ENCODE assay signal across 12 cellular contexts in genomic region chr16:3824121-3824795, GRCh38. TPM values are rescaled to one million over a fixed set of nuclear protein-coding genes. Genes with fewer than 3 reads are reported as not detected.
DNase-seq lines count a peak whose midpoint lies in the region; ATAC-seq and TF ChIP-seq lines count a peak whose summit lies in the region.
"Had no signal": no experiment of that assay in that cellular context is flagged by ENCODE, and none has a peak within 500 bp of the region (broad histone marks: within the 10 kb centered on the region; RNA-seq: fewer than 3 reads in every experiment).

No MANE protein-coding gene starts in this region.

- peaks cover 7 to 12% of the 10 kb centered on the region in 2 donors for H3K36me3 Mint-ChIP-seq in CD4-positive, alpha-beta memory T cell
- H3K36me3 Mint-ChIP-seq in effector memory CD8-positive, alpha-beta T cell (ENCODE audit: insufficient read depth), result peaks cover 19% of the 10 kb centered on the region
- H3K36me3 Mint-ChIP-seq in nephron progenitor cell (ENCODE audit: low read depth), result peaks cover 13% of the 10 kb centered on the region

- H3K4me3 ChIP-seq in CD4-positive, alpha-beta memory T cell (ENCODE audit: low read length in 2 of 2), result no peak overlapping the region
- no peak overlapping the region for H3K4me3 ChIP-seq in lower lobe of right lung
- H3K4me3 ChIP-seq: body of pancreas, sigmoid colon, tibial nerve had no signal

- H3K9me3 Mint-ChIP-seq in CD4-positive, alpha-beta memory T cell, result no peaks in the 10 kb centered on the region
- H3K9me3 Mint-ChIP-seq in effector memory CD8-positive, alpha-beta T cell, result no peaks in the 10 kb centered on the region
- H3K9me3 Mint-ChIP-seq in nephron progenitor cell, result no peaks in the 10 kb centered on the region

- H3K27ac Mint-ChIP-seq in CD4-positive, alpha-beta memory T cell, result peak overlapping the region; percentile 19 to 77 (median 48)
- peak overlapping the region; percentile 63 to 91 for H3K27ac Mint-ChIP-seq in effector memory CD8-positive, alpha-beta T cell
- H3K27ac Mint-ChIP-seq in nephron progenitor cell, result peak overlapping the region; percentile 93

- peaks cover 89% of the 10 kb centered on the region for H3K4me1 ChIP-seq in CD4-positive, alpha-beta memory T cell (ENCODE audit: insufficient read depth, low read length)
- peaks cover 61% of the 10 kb centered on the region for H3K4me1 ChIP-seq in lower lobe of right lung
- H3K4me1 ChIP-seq: Caco-2 had no signal

- no peak for DNase-seq in CD4-positive, alpha-beta memory T cell
- DNase-seq in HPDE6-E6E7 (ENCODE audit: extremely low spot score), result peak; percentile 29
- DNase-seq in effector memory CD8-positive, alpha-beta T cell, result no peak
- no peak for DNase-seq in nephron progenitor cell
- DNase-seq in stimulated activated CD4-positive, alpha-beta T cell treated with anti-CD3 and anti-CD28 coated beads, Interleukin-12 subunit alpha, Interleukin-12 subunit beta, amount 100 ng/mL, for 4 hours, result no peak
- DNase-seq in HUDEP-2 (lab: John Stamatoyannopoulos, UW; ENCODE audit: unreplicated experiment in 76 of 76), result no peak
- DNase-seq in COR-L47 (lab: John Stamatoyannopoulos, UW), result no peak
- DNase-seq in lower lobe of right lung, result no peak
- DNase-seq: body of pancreas, Caco-2, sigmoid colon had no signal

- POLR2A ChIA-PET in CD4-positive, alpha-beta memory T cell (lab: Charles Lee; ENCODE audit: partially characterized antibody), result interaction anchor here (0.5 kb wide), 1 partner anchor 138 kb away, joined by 3 read pairs; no protein-coding TSS in a partner anchor

- no peaks in the 10 kb centered on the region for H3K36me3 ChIP-seq in CD4-positive, alpha-beta memory T cell (ENCODE audit: insufficient read depth, low read length)
- peaks cover 3% of the 10 kb centered on the region for H3K36me3 ChIP-seq in lower lobe of right lung
- H3K36me3 ChIP-seq: sigmoid colon, tibial nerve had no signal

- CTCF ChIA-PET in CD4-positive, alpha-beta memory T cell (lab: Charles Lee; ENCODE audit: partially characterized antibody), result no interaction called here

- no peak for ATAC-seq in effector memory CD8-positive, alpha-beta T cell (replicated peaks)
- no peak for ATAC-seq in lower lobe of right lung
- ATAC-seq: body of pancreas had no signal

- intact Hi-C loops in CD4-positive, alpha-beta memory T cell (cut with micrococcal nuclease), result no loop called here
- intact Hi-C loops in lower lobe of right lung (cut with DNase I), result no loop called here

- H3K4me3 Mint-ChIP-seq in CD4-positive, alpha-beta memory T cell, result peak overlapping the region in 7 of 8 donors; percentile 27 to 79 (median 64)
- H3K4me3 Mint-ChIP-seq in effector memory CD8-positive, alpha-beta T cell, result peak overlapping the region; percentile 58 to 67
- H3K4me3 Mint-ChIP-seq in nephron progenitor cell, result no peak overlapping the region

- no peaks in the 10 kb centered on the region for H3K27me3 ChIP-seq in CD4-positive, alpha-beta memory T cell (ENCODE audit: insufficient read depth, low read length)
- H3K27me3 ChIP-seq in lower lobe of right lung (ENCODE audit: low read depth), result no peaks in the 10 kb centered on the region
- H3K27me3 ChIP-seq: body of pancreas, sigmoid colon, tibial nerve had no signal

- no peaks in the 10 kb centered on the region for H3K27me3 Mint-ChIP-seq in CD4-positive, alpha-beta memory T cell
- H3K27me3 Mint-ChIP-seq in effector memory CD8-positive, alpha-beta T cell, result no peaks in the 10 kb centered on the region
- peaks cover 5% of the 10 kb centered on the region for H3K27me3 Mint-ChIP-seq in nephron progenitor cell (ENCODE audit: low read depth, poor library complexity)

- H3K9me3 ChIP-seq in CD4-positive, alpha-beta memory T cell (ENCODE audit: control insufficient read depth in 1 of 2, low read length in 2 of 2), result no peaks in the 10 kb centered on the region
- H3K9me3 ChIP-seq in lower lobe of right lung, result no peaks in the 10 kb centered on the region
- H3K9me3 ChIP-seq: body of pancreas, Caco-2, sigmoid colon, tibial nerve had no signal

- no peak for TF ChIP-seq CTCF in nephron progenitor cell (IDR thresholded peaks at IDR 0.05)
- TF ChIP-seq CTCF in lower lobe of right lung (IDR thresholded peaks at IDR 0.05), result no peak

- no peak overlapping the region for H3K27ac ChIP-seq in CD4-positive, alpha-beta memory T cell (ENCODE audit: low read depth, low read length)
- no peak overlapping the region for H3K27ac ChIP-seq in lower lobe of right lung
- H3K27ac ChIP-seq: body of pancreas, tibial nerve had no signal

- peaks cover 72 to 96% (median 82%) of the 10 kb centered on the region in 4 donors for H3K4me1 Mint-ChIP-seq in CD4-positive, alpha-beta memory T cell
- peaks cover 71 to 81% of the 10 kb centered on the region in 2 donors for H3K4me1 Mint-ChIP-seq in effector memory CD8-positive, alpha-beta T cell (ENCODE audit: low read depth in 2 of 2)
- peaks cover 57% of the 10 kb centered on the region for H3K4me1 Mint-ChIP-seq in nephron progenitor cell

RNA-seq across cellular contexts. Expression of gene CREBBP, which starts 56.3 kb away (rescaled TPM):
- 100 to 1,000 TPM; 119 to 133 TPM for total RNA-seq in CD4-positive, alpha-beta memory T cell
- 10 to 100 TPM in 1 of 2 donors, under 1 TPM in 1; 0.60 to 17.9 TPM for polyA plus RNA-seq in CD4-positive, alpha-beta memory T cell
- 78.3 TPM for total RNA-seq in lower lobe of right lung
